In genomic region chr14:21343035-21343794, GRCh38 we compare ENCODE assay signal across 26 cellular contexts. TPM values are rescaled to one million over a fixed set of nuclear protein-coding genes. Genes with fewer than 3 reads are reported as not detected.
DNase-seq lines count a peak whose midpoint lies in the region; ATAC-seq and TF ChIP-seq lines count a peak whose summit lies in the region.
"Had no signal": no experiment of that assay in that cellular context is flagged by ENCODE, and none has a peak within 500 bp of the region (broad histone marks: within the 10 kb centered on the region; RNA-seq: fewer than 3 reads in every experiment).

No MANE protein-coding gene starts in this region.

- no peak overlapping the region for H3K27ac ChIP-seq in RWPE2 (ENCODE audit: poor library complexity, severe bottlenecking)
- H3K27ac ChIP-seq: foreskin keratinocyte, heart right ventricle, left ventricle myocardium inferior, prostate gland, sigmoid colon had no signal

- H3K27me3 ChIP-seq in RWPE2 (ENCODE audit: insufficient read depth, poor library complexity, severe bottlenecking) = peaks cover 5% of the 10 kb centered on the region
- H3K27me3 ChIP-seq: foreskin keratinocyte, heart right ventricle, sigmoid colon had no signal

- no peaks in the 10 kb centered on the region for H3K36me3 ChIP-seq in RWPE2 (ENCODE audit: low read depth)
- H3K36me3 ChIP-seq: heart right ventricle, left ventricle myocardium inferior, prostate gland, sigmoid colon had no signal

- no peak for TF ChIP-seq CTCF in RWPE2 (IDR thresholded peaks at IDR 0.05; ENCODE audit: poor library complexity, severe bottlenecking)

- ATAC-seq in RWPE2 (ENCODE audit: low read depth) = 0 out of 3 replicates have a peak, but pooled peaks have one; percentile 17
- peak; percentile 45 for ATAC-seq in left colon
- no peak for ATAC-seq in HG03097 (IDR thresholded peaks at IDR 0.05; ENCODE audit: low FRiP score, unreplicated experiment)
- no peak for ATAC-seq in HG02798 (IDR thresholded peaks at IDR 0.05; ENCODE audit: poor library complexity, unreplicated experiment)
- ATAC-seq: esophagus mucosa; foreskin keratinocyte; heart right ventricle; stimulated activated naive B cell treated with anti-CD40 and anti-IgM and Interleukin-4, amounts not matched to agents 10 μg/mL and 1 μg/mL and 100 μg/mL, for 72 hours had no signal

- H3K9me3 ChIP-seq in RWPE2 (ENCODE audit: severe bottlenecking) = no peaks in the 10 kb centered on the region
- H3K9me3 ChIP-seq: heart right ventricle, left ventricle myocardium inferior, prostate gland, sigmoid colon, SK-N-SH had no signal

- peak; percentile 3 for DNase-seq in NOMO-1 treated with DMSO at 0.1 percent for 48 hours (lab: John Stamatoyannopoulos, UW; ENCODE audit: unreplicated experiment)
- DNase-seq in NOMO-1 (lab: John Stamatoyannopoulos, UW; ENCODE audit: unreplicated experiment in 2 of 2) = no peak
- DNase-seq in RWPE2 (ENCODE audit: low spot score) = no peak
- no peak for DNase-seq in left colon
- DNase-seq in activated CD4-positive, alpha-beta T cell treated with anti-CD3 and anti-CD28 coated beads, Interleukin-2, amount 50 U/mL, for 1 hour = no peak
- no peak for DNase-seq in HuH-7.5 (ENCODE audit: low spot score)
- DNase-seq: activated CD4-positive, alpha-beta T cell treated with anti-CD3 and anti-CD28 coated beads for 4 hours; activated gamma-delta T cell; activated naive CD8-positive, alpha-beta T cell treated with anti-CD3 and anti-CD28 coated beads, Interleukin-2, amount 10 ng/mL, durations not matched to agents 7 days and 5 days; activated T-cell treated with anti-CD3 and anti-CD28 coated beads, Interleukin-2, amount 50 U/mL, for 1 hour; CD8-positive, alpha-beta memory T cell; cortex of kidney; foreskin keratinocyte; heart right ventricle; left ventricle myocardium inferior; naive B cell; NCI-H1048; NCI-H187 treated with DMSO at 0.1 percent for 48 hours; sigmoid colon; SK-N-SH; stimulated activated CD4-positive, alpha-beta T cell treated with anti-CD3 and anti-CD28 coated beads, Interleukin-15, amount 100 ng/mL, for 24 hours; stimulated activated naive B cell treated with anti-CD40 and anti-IgM and Interleukin-4, amounts not matched to agents 10 μg/mL and 1 μg/mL and 100 μg/mL, for 72 hours had no signal

- intact Hi-C loops in left colon (cut with DNase I, micrococcal nuclease) = no loop called here

- no peaks in the 10 kb centered on the region for H3K4me1 ChIP-seq in RWPE2 (ENCODE audit: insufficient read depth, poor library complexity, severe bottlenecking)
- H3K4me1 ChIP-seq: foreskin keratinocyte, left ventricle myocardium inferior, prostate gland, sigmoid colon had no signal

- no peak overlapping the region for H3K4me3 ChIP-seq in RWPE2 (ENCODE audit: severe bottlenecking)
- H3K4me3 ChIP-seq: heart right ventricle, left ventricle myocardium inferior, prostate gland, sigmoid colon had no signal

RNA-seq across cellular contexts. Expression of gene SUPT16H, which starts 40.6 kb away (rescaled TPM):
- total RNA-seq in left colon = 10 to 100 TPM; 38.1 to 39.8 TPM

Comparison
In these comparisons a context has a peak if more than half of its experiments do, and no peak if none do; other contexts are left out.
1. ATAC-seq: peak in RWPE2 (single experiment) and left colon (single experiment); none in HG03097 (single experiment) and HG02798 (single experiment).